ENCODE assay signal across 29 cellular contexts in genomic region chrX:154902408-154902807, GRCh38.
"Had no signal": no experiment of that assay in that cellular context is flagged by ENCODE, and none has a peak within 500 bp of the region (broad histone marks: within the 10 kb centered on the region; RNA-seq: fewer than 3 reads in every experiment).

No MANE protein-coding gene starts in this region.

- H3K36me3 Mint-ChIP-seq: mesothelial cell of epicardium; naive B cell; naive thymus-derived CD8-positive, alpha-beta T cell had no signal

- H3K27ac ChIP-seq: coronary artery, dorsolateral prefrontal cortex, epithelial cell of prostate, esophagus squamous epithelium, gastrocnemius medialis, heart right ventricle, lower lobe of right lung had no signal

- H3K4me3 Mint-ChIP-seq: mesothelial cell of epicardium; naive B cell; naive thymus-derived CD8-positive, alpha-beta T cell had no signal

- DNase-seq: dermis blood vessel endothelial cell; dorsolateral prefrontal cortex; effector CD4-positive, alpha-beta T cell; effector memory CD4-positive, alpha-beta T cell; erythroblast; esophagus squamous epithelium; foreskin fibroblast; foreskin melanocyte; gastrocnemius medialis; glutamatergic neuron; head of caudate nucleus; heart right ventricle; hippocampal formation; kidney glomerular epithelial cell; left colon; left ventricle myocardium superior; lower lobe of right lung; mesenchymal stem cell; mucosa of descending colon; naive B cell; naive thymus-derived CD8-positive, alpha-beta T cell had no signal

- H3K27me3 ChIP-seq: esophagus squamous epithelium, gastrocnemius medialis, heart right ventricle had no signal

- H3K9me3 ChIP-seq: esophagus squamous epithelium, gastrocnemius medialis, heart right ventricle, lower lobe of right lung, mucosa of descending colon had no signal

- ATAC-seq: esophagus mucosa; gastrocnemius medialis; heart right ventricle; left colon; left lobe of liver; left ventricle myocardium superior; lower lobe of right lung; mucosa of descending colon; naive thymus-derived CD8-positive, alpha-beta T cell had no signal

- H3K27ac Mint-ChIP-seq: mesothelial cell of epicardium; naive thymus-derived CD8-positive, alpha-beta T cell had no signal

- H3K36me3 ChIP-seq: esophagus squamous epithelium, gastrocnemius medialis, lower lobe of right lung had no signal

- H3K9me3 Mint-ChIP-seq: naive B cell; naive thymus-derived CD8-positive, alpha-beta T cell had no signal

- FAIRE-seq: endothelial cell of umbilical vein, islet of Langerhans, keratinocyte had no signal

- H3K4me3 ChIP-seq: coronary artery, dorsolateral prefrontal cortex, esophagus squamous epithelium, gastrocnemius medialis, heart right ventricle, lower lobe of right lung, mucosa of descending colon had no signal

- H3K4me1 ChIP-seq: esophagus squamous epithelium, gastrocnemius medialis, heart right ventricle, lower lobe of right lung had no signal

- H3K4me1 Mint-ChIP-seq: mesothelial cell of epicardium; naive B cell; naive thymus-derived CD8-positive, alpha-beta T cell had no signal
